1 cellular context compared by ENCODE assay signal in the genomic region with DNA sequence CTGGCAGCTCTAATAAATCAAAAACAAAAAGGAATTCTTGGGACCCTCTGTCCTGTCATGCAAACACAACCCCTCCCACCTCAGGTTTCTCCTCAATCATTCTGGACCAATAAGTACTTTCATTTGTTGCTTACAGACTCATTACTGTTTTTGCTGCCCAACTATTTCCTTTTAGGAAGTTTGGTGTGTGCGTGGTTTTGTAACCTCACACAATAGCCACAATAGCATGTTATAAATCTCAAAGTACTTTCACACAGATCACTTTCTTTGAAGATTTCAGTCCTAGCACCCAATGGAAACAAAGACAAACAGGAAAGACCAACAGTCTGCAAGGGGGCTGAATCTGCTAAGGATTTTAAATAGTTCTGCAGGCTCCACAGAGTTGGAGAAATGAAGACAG.
TF ChIP-seq lines count a peak whose summit lies in the region.

No MANE protein-coding gene starts in this region.

TF ChIP-seq in HepG2, 621 proteins besides CTCF, POLR2A, EP300 and RAD21 (continued from another document and continues in another):
- TF ChIP-seq ZNF749 (CRISPR knock-in tag; IDR thresholded peaks at IDR 0.05; ENCODE audit: borderline replicate concordance) = no peak
- no peak for TF ChIP-seq MYNN (CRISPR knock-in tag; IDR thresholded peaks at IDR 0.05; ENCODE audit: low read depth)
- TF ChIP-seq, protein P1, sequence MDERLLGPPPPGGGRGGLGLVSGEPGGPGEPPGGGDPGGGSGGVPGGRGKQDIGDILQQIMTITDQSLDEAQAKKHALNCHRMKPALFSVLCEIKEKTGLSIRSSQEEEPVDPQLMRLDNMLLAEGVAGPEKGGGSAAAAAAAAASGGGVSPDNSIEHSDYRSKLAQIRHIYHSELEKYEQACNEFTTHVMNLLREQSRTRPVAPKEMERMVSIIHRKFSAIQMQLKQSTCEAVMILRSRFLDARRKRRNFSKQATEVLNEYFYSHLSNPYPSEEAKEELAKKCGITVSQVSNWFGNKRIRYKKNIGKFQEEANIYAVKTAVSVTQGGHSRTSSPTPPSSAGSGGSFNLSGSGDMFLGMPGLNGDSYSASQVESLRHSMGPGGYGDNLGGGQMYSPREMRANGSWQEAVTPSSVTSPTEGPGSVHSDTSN (CRISPR knock-in tag; IDR thresholded peaks at IDR 0.05) = no peak
- TF ChIP-seq, protein P2, sequence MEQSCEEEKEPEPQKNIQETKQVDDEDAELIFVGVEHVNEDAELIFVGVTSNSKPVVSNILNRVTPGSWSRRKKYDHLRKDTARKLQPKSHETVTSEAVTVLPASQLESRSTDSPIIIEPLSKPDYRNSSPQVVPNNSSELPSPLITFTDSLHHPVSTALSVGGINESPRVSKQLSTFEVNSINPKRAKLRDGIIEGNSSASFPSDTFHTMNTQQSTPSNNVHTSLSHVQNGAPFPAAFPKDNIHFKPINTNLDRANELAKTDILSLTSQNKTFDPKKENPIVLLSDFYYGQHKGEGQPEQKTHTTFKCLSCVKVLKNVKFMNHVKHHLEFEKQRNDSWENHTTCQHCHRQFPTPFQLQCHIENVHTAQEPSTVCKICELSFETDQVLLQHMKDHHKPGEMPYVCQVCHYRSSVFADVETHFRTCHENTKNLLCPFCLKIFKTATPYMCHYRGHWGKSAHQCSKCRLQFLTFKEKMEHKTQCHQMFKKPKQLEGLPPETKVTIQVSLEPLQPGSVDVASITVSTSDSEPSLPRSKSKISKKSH (CRISPR knock-in tag; IDR thresholded peaks at IDR 0.05; ENCODE audit: borderline replicate concordance) = no peak
- no peak for TF ChIP-seq IRX3 (CRISPR knock-in tag; IDR thresholded peaks at IDR 0.05; ENCODE audit: borderline replicate concordance, low read depth)
- no peak for TF ChIP-seq NRL (CRISPR knock-in tag; IDR thresholded peaks at IDR 0.05; ENCODE audit: borderline replicate concordance)
- TF ChIP-seq CREB1 (IDR thresholded peaks at IDR 0.05) = no peak
- TF ChIP-seq CREB1 (CRISPR knock-in tag; IDR thresholded peaks at IDR 0.05) = no peak
- TF ChIP-seq KLF15 (CRISPR knock-in tag; IDR thresholded peaks at IDR 0.05; ENCODE audit: borderline replicate concordance) = no peak
- TF ChIP-seq, protein P3, sequence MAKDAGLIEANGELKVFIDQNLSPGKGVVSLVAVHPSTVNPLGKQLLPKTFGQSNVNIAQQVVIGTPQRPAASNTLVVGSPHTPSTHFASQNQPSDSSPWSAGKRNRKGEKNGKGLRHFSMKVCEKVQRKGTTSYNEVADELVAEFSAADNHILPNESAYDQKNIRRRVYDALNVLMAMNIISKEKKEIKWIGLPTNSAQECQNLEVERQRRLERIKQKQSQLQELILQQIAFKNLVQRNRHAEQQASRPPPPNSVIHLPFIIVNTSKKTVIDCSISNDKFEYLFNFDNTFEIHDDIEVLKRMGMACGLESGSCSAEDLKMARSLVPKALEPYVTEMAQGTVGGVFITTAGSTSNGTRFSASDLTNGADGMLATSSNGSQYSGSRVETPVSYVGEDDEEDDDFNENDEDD (CRISPR knock-in tag; IDR thresholded peaks at IDR 0.05; ENCODE audit: borderline replicate concordance) = no peak
- no peak for TF ChIP-seq ATAD3A (CRISPR knock-in tag; IDR thresholded peaks at IDR 0.05)
- no peak for TF ChIP-seq MATR3 (CRISPR knock-in tag; IDR thresholded peaks at IDR 0.05)
- no peak for TF ChIP-seq ZNF34 (CRISPR knock-in tag; IDR thresholded peaks at IDR 0.05; ENCODE audit: borderline replicate concordance)
- no peak for TF ChIP-seq GFI1 (CRISPR knock-in tag; IDR thresholded peaks at IDR 0.05; ENCODE audit: borderline replicate concordance)
- no peak for TF ChIP-seq NFKBIZ (CRISPR knock-in tag; IDR thresholded peaks at IDR 0.05)
- no peak for TF ChIP-seq HOXA9 (CRISPR knock-in tag; IDR thresholded peaks at IDR 0.05; ENCODE audit: borderline replicate concordance)
- TF ChIP-seq ZSCAN25 (CRISPR knock-in tag; IDR thresholded peaks at IDR 0.05) = no peak
- TF ChIP-seq SAP130 (CRISPR knock-in tag; IDR thresholded peaks at IDR 0.05; ENCODE audit: low read depth) = peak; percentile 38; the same call in 1 of the 2 replicates
- TF ChIP-seq, protein P4, sequence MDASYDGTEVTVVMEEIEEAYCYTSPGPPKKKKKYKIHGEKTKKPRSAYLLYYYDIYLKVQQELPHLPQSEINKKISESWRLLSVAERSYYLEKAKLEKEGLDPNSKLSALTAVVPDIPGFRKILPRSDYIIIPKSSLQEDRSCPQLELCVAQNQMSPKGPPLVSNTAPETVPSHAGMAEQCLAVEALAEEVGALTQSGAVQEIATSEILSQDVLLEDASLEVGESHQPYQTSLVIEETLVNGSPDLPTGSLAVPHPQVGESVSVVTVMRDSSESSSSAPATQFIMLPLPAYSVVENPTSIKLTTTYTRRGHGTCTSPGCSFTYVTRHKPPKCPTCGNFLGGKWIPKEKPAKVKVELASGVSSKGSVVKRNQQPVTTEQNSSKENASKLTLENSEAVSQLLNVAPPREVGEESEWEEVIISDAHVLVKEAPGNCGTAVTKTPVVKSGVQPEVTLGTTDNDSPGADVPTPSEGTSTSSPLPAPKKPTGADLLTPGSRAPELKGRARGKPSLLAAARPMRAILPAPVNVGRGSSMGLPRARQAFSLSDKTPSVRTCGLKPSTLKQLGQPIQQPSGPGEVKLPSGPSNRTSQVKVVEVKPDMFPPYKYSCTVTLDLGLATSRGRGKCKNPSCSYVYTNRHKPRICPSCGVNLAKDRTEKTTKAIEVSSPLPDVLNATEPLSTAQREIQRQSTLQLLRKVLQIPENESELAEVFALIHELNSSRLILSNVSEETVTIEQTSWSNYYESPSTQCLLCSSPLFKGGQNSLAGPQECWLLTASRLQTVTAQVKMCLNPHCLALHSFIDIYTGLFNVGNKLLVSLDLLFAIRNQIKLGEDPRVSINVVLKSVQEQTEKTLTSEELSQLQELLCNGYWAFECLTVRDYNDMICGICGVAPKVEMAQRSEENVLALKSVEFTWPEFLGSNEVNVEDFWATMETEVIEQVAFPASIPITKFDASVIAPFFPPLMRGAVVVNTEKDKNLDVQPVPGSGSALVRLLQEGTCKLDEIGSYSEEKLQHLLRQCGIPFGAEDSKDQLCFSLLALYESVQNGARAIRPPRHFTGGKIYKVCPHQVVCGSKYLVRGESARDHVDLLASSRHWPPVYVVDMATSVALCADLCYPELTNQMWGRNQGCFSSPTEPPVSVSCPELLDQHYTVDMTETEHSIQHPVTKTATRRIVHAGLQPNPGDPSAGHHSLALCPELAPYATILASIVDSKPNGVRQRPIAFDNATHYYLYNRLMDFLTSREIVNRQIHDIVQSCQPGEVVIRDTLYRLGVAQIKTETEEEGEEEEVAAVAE (CRISPR knock-in tag; IDR thresholded peaks at IDR 0.05; ENCODE audit: borderline replicate concordance) = no peak
- no peak for TF ChIP-seq THYN1 (CRISPR knock-in tag; IDR thresholded peaks at IDR 0.05; ENCODE audit: borderline replicate concordance, low read depth)
- TF ChIP-seq, protein P5, sequence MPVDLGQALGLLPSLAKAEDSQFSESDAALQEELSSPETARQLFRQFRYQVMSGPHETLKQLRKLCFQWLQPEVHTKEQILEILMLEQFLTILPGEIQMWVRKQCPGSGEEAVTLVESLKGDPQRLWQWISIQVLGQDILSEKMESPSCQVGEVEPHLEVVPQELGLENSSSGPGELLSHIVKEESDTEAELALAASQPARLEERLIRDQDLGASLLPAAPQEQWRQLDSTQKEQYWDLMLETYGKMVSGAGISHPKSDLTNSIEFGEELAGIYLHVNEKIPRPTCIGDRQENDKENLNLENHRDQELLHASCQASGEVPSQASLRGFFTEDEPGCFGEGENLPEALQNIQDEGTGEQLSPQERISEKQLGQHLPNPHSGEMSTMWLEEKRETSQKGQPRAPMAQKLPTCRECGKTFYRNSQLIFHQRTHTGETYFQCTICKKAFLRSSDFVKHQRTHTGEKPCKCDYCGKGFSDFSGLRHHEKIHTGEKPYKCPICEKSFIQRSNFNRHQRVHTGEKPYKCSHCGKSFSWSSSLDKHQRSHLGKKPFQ (CRISPR knock-in tag; IDR thresholded peaks at IDR 0.05; ENCODE audit: insufficient replicate concordance) = no peak
- TF ChIP-seq ZBTB1 (CRISPR knock-in tag; IDR thresholded peaks at IDR 0.05; ENCODE audit: borderline replicate concordance) = no peak
- TF ChIP-seq SIX1 (CRISPR knock-in tag; IDR thresholded peaks at IDR 0.05; ENCODE audit: borderline replicate concordance) = 0 out of 2 replicates have a peak, but pooled peaks have one; percentile 5
- TF ChIP-seq HIVEP1 (CRISPR knock-in tag; IDR thresholded peaks at IDR 0.05) = no peak
- TF ChIP-seq ELF3 (CRISPR knock-in tag; IDR thresholded peaks at IDR 0.05) = peak; percentile 68
- TF ChIP-seq SOX6 (IDR thresholded peaks at IDR 0.05) = no peak
- peak; percentile 43; the same call in 1 of the 2 replicates for TF ChIP-seq SOX6 (CRISPR knock-in tag; IDR thresholded peaks at IDR 0.05)
- TF ChIP-seq, protein P6, sequence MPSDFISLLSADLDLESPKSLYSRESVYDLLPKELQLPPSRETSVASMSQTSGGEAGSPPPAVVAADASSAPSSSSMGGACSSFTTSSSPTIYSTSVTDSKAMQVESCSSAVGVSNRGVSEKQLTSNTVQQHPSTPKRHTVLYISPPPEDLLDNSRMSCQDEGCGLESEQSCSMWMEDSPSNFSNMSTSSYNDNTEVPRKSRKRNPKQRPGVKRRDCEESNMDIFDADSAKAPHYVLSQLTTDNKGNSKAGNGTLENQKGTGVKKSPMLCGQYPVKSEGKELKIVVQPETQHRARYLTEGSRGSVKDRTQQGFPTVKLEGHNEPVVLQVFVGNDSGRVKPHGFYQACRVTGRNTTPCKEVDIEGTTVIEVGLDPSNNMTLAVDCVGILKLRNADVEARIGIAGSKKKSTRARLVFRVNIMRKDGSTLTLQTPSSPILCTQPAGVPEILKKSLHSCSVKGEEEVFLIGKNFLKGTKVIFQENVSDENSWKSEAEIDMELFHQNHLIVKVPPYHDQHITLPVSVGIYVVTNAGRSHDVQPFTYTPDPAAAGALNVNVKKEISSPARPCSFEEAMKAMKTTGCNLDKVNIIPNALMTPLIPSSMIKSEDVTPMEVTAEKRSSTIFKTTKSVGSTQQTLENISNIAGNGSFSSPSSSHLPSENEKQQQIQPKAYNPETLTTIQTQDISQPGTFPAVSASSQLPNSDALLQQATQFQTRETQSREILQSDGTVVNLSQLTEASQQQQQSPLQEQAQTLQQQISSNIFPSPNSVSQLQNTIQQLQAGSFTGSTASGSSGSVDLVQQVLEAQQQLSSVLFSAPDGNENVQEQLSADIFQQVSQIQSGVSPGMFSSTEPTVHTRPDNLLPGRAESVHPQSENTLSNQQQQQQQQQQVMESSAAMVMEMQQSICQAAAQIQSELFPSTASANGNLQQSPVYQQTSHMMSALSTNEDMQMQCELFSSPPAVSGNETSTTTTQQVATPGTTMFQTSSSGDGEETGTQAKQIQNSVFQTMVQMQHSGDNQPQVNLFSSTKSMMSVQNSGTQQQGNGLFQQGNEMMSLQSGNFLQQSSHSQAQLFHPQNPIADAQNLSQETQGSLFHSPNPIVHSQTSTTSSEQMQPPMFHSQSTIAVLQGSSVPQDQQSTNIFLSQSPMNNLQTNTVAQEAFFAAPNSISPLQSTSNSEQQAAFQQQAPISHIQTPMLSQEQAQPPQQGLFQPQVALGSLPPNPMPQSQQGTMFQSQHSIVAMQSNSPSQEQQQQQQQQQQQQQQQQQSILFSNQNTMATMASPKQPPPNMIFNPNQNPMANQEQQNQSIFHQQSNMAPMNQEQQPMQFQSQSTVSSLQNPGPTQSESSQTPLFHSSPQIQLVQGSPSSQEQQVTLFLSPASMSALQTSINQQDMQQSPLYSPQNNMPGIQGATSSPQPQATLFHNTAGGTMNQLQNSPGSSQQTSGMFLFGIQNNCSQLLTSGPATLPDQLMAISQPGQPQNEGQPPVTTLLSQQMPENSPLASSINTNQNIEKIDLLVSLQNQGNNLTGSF (CRISPR knock-in tag; IDR thresholded peaks at IDR 0.05) = no peak
- TF ChIP-seq HMGA1 (CRISPR knock-in tag; conservative IDR thresholded peaks at IDR 0.05) = no peak
- no peak for TF ChIP-seq ZC3H4 (CRISPR knock-in tag; IDR thresholded peaks at IDR 0.05; ENCODE audit: borderline replicate concordance)
- no peak for TF ChIP-seq ZNF446 (CRISPR knock-in tag; IDR thresholded peaks at IDR 0.05)
- no peak for TF ChIP-seq ZNF839 (CRISPR knock-in tag; IDR thresholded peaks at IDR 0.05; ENCODE audit: borderline replicate concordance)
- no peak for TF ChIP-seq IKZF4 (CRISPR knock-in tag; IDR thresholded peaks at IDR 0.05; ENCODE audit: borderline replicate concordance, low read depth, not compliant biosample characterization)
- no peak for TF ChIP-seq DMAP1 (CRISPR knock-in tag; IDR thresholded peaks at IDR 0.05)
- TF ChIP-seq GATAD2A (CRISPR knock-in tag; IDR thresholded peaks at IDR 0.05) = peak; percentile 11; the same call in 1 of the 2 replicates
- TF ChIP-seq ZNF713 (CRISPR knock-in tag; IDR thresholded peaks at IDR 0.05) = no peak
- TF ChIP-seq PHF5A (CRISPR knock-in tag; IDR thresholded peaks at IDR 0.05; ENCODE audit: low read depth, unreplicated experiment) = no peak
- no peak for TF ChIP-seq ZFAT (CRISPR knock-in tag; conservative IDR thresholded peaks at IDR 0.05)
- TF ChIP-seq, protein P7, sequence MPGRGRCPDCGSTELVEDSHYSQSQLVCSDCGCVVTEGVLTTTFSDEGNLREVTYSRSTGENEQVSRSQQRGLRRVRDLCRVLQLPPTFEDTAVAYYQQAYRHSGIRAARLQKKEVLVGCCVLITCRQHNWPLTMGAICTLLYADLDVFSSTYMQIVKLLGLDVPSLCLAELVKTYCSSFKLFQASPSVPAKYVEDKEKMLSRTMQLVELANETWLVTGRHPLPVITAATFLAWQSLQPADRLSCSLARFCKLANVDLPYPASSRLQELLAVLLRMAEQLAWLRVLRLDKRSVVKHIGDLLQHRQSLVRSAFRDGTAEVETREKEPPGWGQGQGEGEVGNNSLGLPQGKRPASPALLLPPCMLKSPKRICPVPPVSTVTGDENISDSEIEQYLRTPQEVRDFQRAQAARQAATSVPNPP (CRISPR knock-in tag; IDR thresholded peaks at IDR 0.05) = no peak
- TF ChIP-seq ASH2L (IDR thresholded peaks at IDR 0.05; ENCODE audit: insufficient read length, low read depth, low read length) = no peak
- no peak for TF ChIP-seq FOXP1 (IDR thresholded peaks at IDR 0.05)
- TF ChIP-seq FOXP1 (CRISPR knock-in tag; IDR thresholded peaks at IDR 0.05) = peak; percentile 33; the same call in 1 of the 2 replicates
- no peak for TF ChIP-seq DR1 (CRISPR knock-in tag; IDR thresholded peaks at IDR 0.05)
- TF ChIP-seq TOPORS (CRISPR knock-in tag; IDR thresholded peaks at IDR 0.05) = no peak
- TF ChIP-seq RARG (CRISPR knock-in tag; IDR thresholded peaks at IDR 0.05; ENCODE audit: low read depth) = no peak
- no peak for TF ChIP-seq RFX5 (IDR thresholded peaks at IDR 0.05; ENCODE audit: low read depth, low read length)
- no peak for TF ChIP-seq ZSCAN12 (CRISPR knock-in tag; IDR thresholded peaks at IDR 0.05)
- 0 out of 2 replicates have a peak, but pooled peaks have one; percentile 53 for TF ChIP-seq ZNF3 (CRISPR knock-in tag; IDR thresholded peaks at IDR 0.05)
- no peak for TF ChIP-seq ZSCAN22 (CRISPR knock-in tag; IDR thresholded peaks at IDR 0.05)
- TF ChIP-seq, protein P8, sequence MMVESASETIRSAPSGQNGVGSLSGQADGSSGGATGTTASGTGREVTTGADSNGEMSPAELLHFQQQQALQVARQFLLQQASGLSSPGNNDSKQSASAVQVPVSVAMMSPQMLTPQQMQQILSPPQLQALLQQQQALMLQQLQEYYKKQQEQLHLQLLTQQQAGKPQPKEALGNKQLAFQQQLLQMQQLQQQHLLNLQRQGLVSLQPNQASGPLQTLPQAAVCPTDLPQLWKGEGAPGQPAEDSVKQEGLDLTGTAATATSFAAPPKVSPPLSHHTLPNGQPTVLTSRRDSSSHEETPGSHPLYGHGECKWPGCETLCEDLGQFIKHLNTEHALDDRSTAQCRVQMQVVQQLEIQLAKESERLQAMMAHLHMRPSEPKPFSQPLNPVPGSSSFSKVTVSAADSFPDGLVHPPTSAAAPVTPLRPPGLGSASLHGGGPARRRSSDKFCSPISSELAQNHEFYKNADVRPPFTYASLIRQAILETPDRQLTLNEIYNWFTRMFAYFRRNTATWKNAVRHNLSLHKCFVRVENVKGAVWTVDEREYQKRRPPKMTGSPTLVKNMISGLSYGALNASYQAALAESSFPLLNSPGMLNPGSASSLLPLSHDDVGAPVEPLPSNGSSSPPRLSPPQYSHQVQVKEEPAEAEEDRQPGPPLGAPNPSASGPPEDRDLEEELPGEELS (CRISPR knock-in tag; IDR thresholded peaks at IDR 0.05) = peak; percentile 26; the same call in 1 of the 2 replicates
